ENCODE assay signal across 9 cellular contexts in genomic region chr1:185281245-185281644, GRCh38. TPM values are rescaled to one million over a fixed set of nuclear protein-coding genes. Genes with fewer than 3 reads are reported as not detected.
DNase-seq lines count a peak whose midpoint lies in the region; ATAC-seq and TF ChIP-seq lines count a peak whose summit lies in the region.
"Had no signal": no experiment of that assay in that cellular context is flagged by ENCODE, and none has a peak within 500 bp of the region (broad histone marks: within the 10 kb centered on the region; RNA-seq: fewer than 3 reads in every experiment).

No MANE protein-coding gene starts in this region.

- H4K20me1 ChIP-seq in osteoblast (ENCODE audit: insufficient read depth, low read length): no peaks in the 10 kb centered on the region

- ATAC-seq in GM19397 (IDR thresholded peaks at IDR 0.05; ENCODE audit: unreplicated experiment) (peak; percentile 95), HG03103 (IDR thresholded peaks at IDR 0.05; ENCODE audit: low read depth, unreplicated experiment) (peak; percentile 51)

- H3K4me1 ChIP-seq in uterus (no peaks in the 10 kb centered on the region), osteoblast (ENCODE audit: insufficient read depth, low read length) (peaks cover 11% of the 10 kb centered on the region)

- peak overlapping the region; percentile 69 for H3K27ac Mint-ChIP-seq in activated T-helper 1 cell treated with anti-CD3 and anti-CD28 coated beads, Interleukin-12 subunit alpha, Interleukin-12 subunit beta, Interleukin-2, Interleukin-4 antibody, amounts not matched to agents 30 ng/mL and 10 ng/mL and 1 ng/mL, durations not matched to agents 14 hours and 24 hours and 36 hours

- no peaks in the 10 kb centered on the region for H3K79me2 ChIP-seq in osteoblast (ENCODE audit: insufficient read depth, low read length)

- H3K27me3 ChIP-seq in uterus: no peaks in the 10 kb centered on the region
- no peaks in the 10 kb centered on the region for H3K27me3 ChIP-seq in osteoblast (ENCODE audit: insufficient read depth, low read length)
- H3K27me3 ChIP-seq: neutrophil had no signal

- peaks cover 7% of the 10 kb centered on the region for H3K36me3 Mint-ChIP-seq in activated T-helper 1 cell treated with anti-CD3 and anti-CD28 coated beads, Interleukin-12 subunit alpha, Interleukin-12 subunit beta, Interleukin-2, Interleukin-4 antibody, amounts not matched to agents 30 ng/mL and 10 ng/mL and 1 ng/mL, durations not matched to agents 14 hours and 24 hours and 36 hours (ENCODE audit: low read depth)

- DNase-seq in DMS53 (lab: John Stamatoyannopoulos, UW) (peak; percentile 83), uterus (no peak), HuH-7.5 (ENCODE audit: low spot score) (no peak), NCI-H1048 (lab: John Stamatoyannopoulos, UW) (no peak), osteoblast (ENCODE audit: insufficient read length, low spot score, missing footprints) (no peak)
- peak; percentile 13 for DNase-seq in activated T-helper 1 cell treated with anti-CD3 and anti-CD28 coated beads, Interleukin-12 subunit alpha, Interleukin-12 subunit beta, Interleukin-2, Interleukin-4 antibody, amounts not matched to agents 30 ng/mL and 10 ng/mL and 1 ng/mL, durations not matched to agents 14 hours and 24 hours and 36 hours (ENCODE audit: low spot score)

- no peaks in the 10 kb centered on the region for H3K27me3 Mint-ChIP-seq in activated T-helper 1 cell treated with anti-CD3 and anti-CD28 coated beads, Interleukin-12 subunit alpha, Interleukin-12 subunit beta, Interleukin-2, Interleukin-4 antibody, amounts not matched to agents 30 ng/mL and 10 ng/mL and 1 ng/mL, durations not matched to agents 14 hours and 24 hours and 36 hours (ENCODE audit: insufficient read depth)

- intact Hi-C loops in activated T-helper 1 cell treated with anti-CD3 and anti-CD28 coated beads, Interleukin-12 subunit alpha, Interleukin-12 subunit beta, Interleukin-2, Interleukin-4 antibody, amounts not matched to agents 30 ng/mL and 10 ng/mL and 1 ng/mL, durations not matched to agents 14 hours and 24 hours and 36 hours (cut with micrococcal nuclease): loop anchor here (5.0 kb wide), 1 partner anchor 39 kb away; no protein-coding TSS in a partner anchor
- intact Hi-C loops in uterus (cut with DNase I; ENCODE audit: low total_unique reads): no loop called here

- peaks cover 10% of the 10 kb centered on the region for H3K9me3 Mint-ChIP-seq in activated T-helper 1 cell treated with anti-CD3 and anti-CD28 coated beads, Interleukin-12 subunit alpha, Interleukin-12 subunit beta, Interleukin-2, Interleukin-4 antibody, amounts not matched to agents 30 ng/mL and 10 ng/mL and 1 ng/mL, durations not matched to agents 14 hours and 24 hours and 36 hours

- H3K4me3 Mint-ChIP-seq in activated T-helper 1 cell treated with anti-CD3 and anti-CD28 coated beads, Interleukin-12 subunit alpha, Interleukin-12 subunit beta, Interleukin-2, Interleukin-4 antibody, amounts not matched to agents 30 ng/mL and 10 ng/mL and 1 ng/mL, durations not matched to agents 14 hours and 24 hours and 36 hours: peak overlapping the region; percentile 44

- no peaks in the 10 kb centered on the region for H3K36me3 ChIP-seq in uterus
- no peaks in the 10 kb centered on the region for H3K36me3 ChIP-seq in osteoblast (ENCODE audit: insufficient read depth, low read length)
- H3K36me3 ChIP-seq: neutrophil had no signal

- no peak for TF ChIP-seq CTCF in uterus (IDR thresholded peaks at IDR 0.05)
- TF ChIP-seq CTCF in osteoblast (IDR thresholded peaks at IDR 0.05; ENCODE audit: extremely low read depth, low read depth, low read length): no peak

- TF ChIP-seq POLR2A in uterus (IDR thresholded peaks at IDR 0.05): no peak

- H3K4me2 ChIP-seq in osteoblast (ENCODE audit: insufficient read depth, low read length): no peak overlapping the region

- H3K27ac ChIP-seq in uterus (no peak overlapping the region), osteoblast (ENCODE audit: low read depth, low read length) (no peak overlapping the region)
- H3K27ac ChIP-seq: neutrophil had no signal

- H2AFZ ChIP-seq in osteoblast (ENCODE audit: low read length): no peak overlapping the region

- peaks cover 44% of the 10 kb centered on the region for H3K4me1 Mint-ChIP-seq in activated T-helper 1 cell treated with anti-CD3 and anti-CD28 coated beads, Interleukin-12 subunit alpha, Interleukin-12 subunit beta, Interleukin-2, Interleukin-4 antibody, amounts not matched to agents 30 ng/mL and 10 ng/mL and 1 ng/mL, durations not matched to agents 14 hours and 24 hours and 36 hours (ENCODE audit: low read depth)

- H3K9me3 ChIP-seq in uterus (no peaks in the 10 kb centered on the region), osteoblast (ENCODE audit: low read depth, low read length) (no peaks in the 10 kb centered on the region)
- H3K9me3 ChIP-seq: neutrophil had no signal

- H3K4me3 ChIP-seq in uterus (no peak overlapping the region), osteoblast (ENCODE audit: insufficient read depth, low read length) (no peak overlapping the region)

RNA-seq across cellular contexts. Expression of gene IVNS1ABP, which starts 35.8 kb away (rescaled TPM):
- total RNA-seq in activated T-helper 1 cell treated with anti-CD3 and anti-CD28 coated beads, Interleukin-12 subunit alpha, Interleukin-12 subunit beta, Interleukin-2, Interleukin-4 antibody, amounts not matched to agents 30 ng/mL and 10 ng/mL and 1 ng/mL, durations not matched to agents 14 hours and 24 hours and 36 hours: 207 and 225 TPM in 2 replicates
- total RNA-seq in uterus: 100 to 1,000 TPM in 1 of 4 donors, 10 to 100 TPM in 3; 28.8 to 113 (median 39.4) TPM
- total RNA-seq in osteoblast: 91.6 and 94.8 TPM in 2 replicates

Comparison
In these comparisons a context has a peak if more than half of its experiments do, and no peak if none do; other contexts are left out.
1. DNase-seq: peak in DMS53 (single experiment) and activated T-helper 1 cell treated with anti-CD3 and anti-CD28 coated beads, Interleukin-12 subunit alpha, Interleukin-12 subunit beta, Interleukin-2, Interleukin-4 antibody, amounts not matched to agents 30 ng/mL and 10 ng/mL and 1 ng/mL, durations not matched to agents 14 hours and 24 hours and 36 hours (single experiment); none in uterus (0 of 2), HuH-7.5 (single experiment), NCI-H1048 (single experiment) and osteoblast (single experiment).